28 cellular contexts compared by ENCODE assay signal in genomic region chr7:120274482-120274881, GRCh38. TPM values are rescaled to one million over a fixed set of nuclear protein-coding genes. Genes with fewer than 3 reads are reported as not detected.
DNase-seq lines count a peak whose midpoint lies in the region; ATAC-seq, FAIRE-seq and TF ChIP-seq lines count a peak whose summit lies in the region.
"Had no signal": no experiment of that assay in that cellular context is flagged by ENCODE, and none has a peak within 500 bp of the region (broad histone marks: within the 10 kb centered on the region; RNA-seq: fewer than 3 reads in every experiment).

No MANE protein-coding gene starts in this region.

- no peak overlapping the region for H2BK15ac ChIP-seq in H1 (ENCODE audit: low read length)

- H2BK5ac ChIP-seq in H1 (ENCODE audit: low read depth, low read length): no peak overlapping the region

- no peak for TF ChIP-seq CTCF in H1 (IDR thresholded peaks at IDR 0.05; ENCODE audit: control extremely low read depth in 1 of 3, insufficient read depth in 1 of 3, low read depth in 1 of 3, low read length in 3 of 3)
- no peak for TF ChIP-seq CTCF in neural cell (IDR thresholded peaks at IDR 0.05; ENCODE audit: poor library complexity, severe bottlenecking)
- TF ChIP-seq CTCF in GM13977 (IDR thresholded peaks at IDR 0.05; ENCODE audit: extremely low read depth, insufficient read depth, missing control alignments): no peak
- no peak for TF ChIP-seq CTCF in vagina (IDR thresholded peaks at IDR 0.05)

- H3K4me2 ChIP-seq in H1 (ENCODE audit: insufficient read depth in 1 of 2, low read depth in 2 of 2, low read length in 2 of 2): peak overlapping the region; percentile 63 to 78
- H3K4me2 ChIP-seq in neural cell (ENCODE audit: low read length): peak overlapping the region; percentile 52
- H3K4me2 ChIP-seq: BLaER1 treated with 17β-estradiol and CSF1 and Interleukin-3, amounts not matched to agents 10 nM and 100 nM had no signal

- H3K14ac ChIP-seq in H1 (ENCODE audit: insufficient read length): no peak overlapping the region

- H3K27ac ChIP-seq in right cardiac atrium (ENCODE audit: low read length) (no peak overlapping the region), H1 (ENCODE audit: low read depth, low read length) (no peak overlapping the region), neural cell (ENCODE audit: low read length) (no peak overlapping the region), vagina (no peak overlapping the region)
- H3K27ac ChIP-seq: A549; adrenal gland; BLaER1 treated with 17β-estradiol and CSF1 and Interleukin-3, amounts not matched to agents 10 nM and 100 nM; breast epithelium; colonic mucosa; KMS-11; left lung; spleen; thyroid gland had no signal

- no peak overlapping the region for H2BK12ac ChIP-seq in H1 (ENCODE audit: low read depth, low read length)

- H3K23ac ChIP-seq in H1 (ENCODE audit: insufficient read length): no peak overlapping the region

- no peak for TF ChIP-seq EP300 in H1 (IDR thresholded peaks at IDR 0.05; ENCODE audit: borderline replicate concordance in 1 of 2, low read depth in 2 of 2, low read length in 2 of 2)
- no peak for TF ChIP-seq EP300 in neural cell (conservative IDR thresholded peaks at IDR 0.05; ENCODE audit: poor library complexity, severe bottlenecking)

- WGBS in right cardiac atrium: 94% methylated on average over 16 of the region's 16 CpGs
- 89% methylated on average over 16 of the region's 16 CpGs; no CpG with 5 or more reads in 1 of the 2 experiments for WGBS in H1 (ENCODE audit: extremely low coverage in 1 of 2, insufficient coverage in 1 of 2, insufficient read length in 1 of 2, insufficient replicate concordance in 2 of 2, low coverage in 1 of 2, low lambda C conversion rate in 2 of 2, missing lambda C conversion rate in 1 of 2), 2 experiments

- in situ Hi-C loops in GM13977 (cut with MboI; ENCODE audit: low pct_unique_long_range_greater_than_20kb, low sequenced_read_pairs, unreplicated experiment): loop anchor here (25.0 kb wide), 1 partner anchor 337 kb away; no protein-coding TSS in a partner anchor

- H3K27me3 ChIP-seq in right cardiac atrium (ENCODE audit: control insufficient read depth, insufficient read depth) (no peaks in the 10 kb centered on the region), H1 (replicated peaks in 1 of 4; ENCODE audit: control insufficient read depth in 3 of 4, extremely low read depth in 1 of 4, insufficient read depth in 3 of 4, low read length in 3 of 4) (peaks cover 0 to 15% (median 8%) of the 10 kb centered on the region in 4 experiments; a peak in 5 of 7 replicates), neural cell (ENCODE audit: insufficient read depth, low read depth, low read length) (peaks cover 7% of the 10 kb centered on the region), vagina (no peaks in the 10 kb centered on the region)
- H3K27me3 ChIP-seq: breast epithelium, thyroid gland had no signal

- no peak overlapping the region for H3K4me3 ChIP-seq in right cardiac atrium (ENCODE audit: low read length)
- peak overlapping the region in 2 of 4 experiments; percentile 61 to 93; a peak in 6 of 8 replicates for H3K4me3 ChIP-seq in H1 (ENCODE audit: extremely low read depth in 1 of 4, insufficient read depth in 2 of 4, low read depth in 3 of 4, low read length in 4 of 4)
- H3K4me3 ChIP-seq in neural cell (ENCODE audit: low read length): peak overlapping the region; percentile 85
- peak overlapping the region in 1 of 2 donors; percentile 65 for H3K4me3 ChIP-seq in vagina
- H3K4me3 ChIP-seq: A549; BLaER1 treated with 17β-estradiol and CSF1 and Interleukin-3, amounts not matched to agents 10 nM and 100 nM; colonic mucosa; thyroid gland had no signal

- H3K18ac ChIP-seq in H1 (ENCODE audit: extremely low read depth, low read length): no peak overlapping the region

- no peak overlapping the region for H2BK20ac ChIP-seq in H1 (ENCODE audit: low read length)

- no peaks in the 10 kb centered on the region for H3K4me1 ChIP-seq in right cardiac atrium (ENCODE audit: control insufficient read depth, insufficient read depth, low read length)
- peaks cover 3 to 11% (median 8%) of the 10 kb centered on the region in 4 experiments for H3K4me1 ChIP-seq in H1 (replicated peaks in 1 of 4; ENCODE audit: control insufficient read depth in 3 of 4, insufficient read depth in 4 of 4, low read length in 3 of 4)
- no peaks in the 10 kb centered on the region for H3K4me1 ChIP-seq in vagina
- H3K4me1 ChIP-seq: BLaER1 treated with 17β-estradiol and CSF1 and Interleukin-3, amounts not matched to agents 10 nM and 100 nM; breast epithelium; colonic mucosa; thyroid gland had no signal

- H3K79me1 ChIP-seq in H1 (ENCODE audit: low read depth, low read length): peaks cover 4% of the 10 kb centered on the region; the same call in 1 of the 2 replicates

- H4K20me1 ChIP-seq in H1 (replicated peaks in 1 of 2; ENCODE audit: control insufficient read depth in 1 of 2, insufficient read depth in 2 of 2, low read length in 2 of 2): no peaks in the 10 kb centered on the region
- H4K20me1 ChIP-seq in neural cell (ENCODE audit: insufficient read depth): no peaks in the 10 kb centered on the region
- H4K20me1 ChIP-seq: BLaER1 treated with 17β-estradiol and CSF1 and Interleukin-3, amounts not matched to agents 10 nM and 100 nM had no signal

- H3K9me2 ChIP-seq in neural cell (ENCODE audit: insufficient read depth, low read length): no peaks in the 10 kb centered on the region

- no peaks in the 10 kb centered on the region for H3K9me3 ChIP-seq in right cardiac atrium (ENCODE audit: control insufficient read depth, low read length)
- H3K9me3 ChIP-seq in H1 (ENCODE audit: insufficient read depth in 2 of 2, low read depth in 1 of 2, low read length in 1 of 2): no peaks in the 10 kb centered on the region
- no peaks in the 10 kb centered on the region for H3K9me3 ChIP-seq in neural cell (ENCODE audit: low read length)
- no peaks in the 10 kb centered on the region for H3K9me3 ChIP-seq in vagina
- H3K9me3 ChIP-seq: A549, adrenal gland, breast epithelium, colonic mucosa, left lung, thyroid gland had no signal

- CTCF ChIA-PET in H1 (lab: Charles Lee; ENCODE audit: partially characterized antibody): interaction anchor here (1.1 to 2.0 kb wide), 3 partner anchors 14 to 339 kb away, joined by 3 to 11 read pairs (median 7); no protein-coding TSS in a partner anchor

- H2BK120ac ChIP-seq in H1 (replicated peaks; ENCODE audit: low read depth, low read length): no peak overlapping the region

- H3K9ac ChIP-seq in H1 (replicated peaks in 1 of 4; ENCODE audit: extremely low read depth in 1 of 4, low read depth in 3 of 4, low read length in 3 of 4) (no peak overlapping the region), neural cell (ENCODE audit: low read length) (no peak overlapping the region)
- H3K9ac ChIP-seq: BLaER1 treated with 17β-estradiol and CSF1 and Interleukin-3, amounts not matched to agents 10 nM and 100 nM; KMS-11 had no signal

- no peak for ATAC-seq in right cardiac atrium
- no peak for ATAC-seq in left ventricle myocardium superior
- no peak for ATAC-seq in GM18907 (IDR thresholded peaks at IDR 0.05; ENCODE audit: unreplicated experiment)
- ATAC-seq: activated CD4-positive, CD25-positive, alpha-beta regulatory T cell treated with anti-CD3 and anti-CD28 coated beads, Interleukin-2, amount 50 U/mL, for 24 hours had no signal

- H2AFZ ChIP-seq in H1 (ENCODE audit: low read length) (no peak overlapping the region), neural cell (ENCODE audit: low read depth, low read length) (no peak overlapping the region)

- POLR2A ChIA-PET in H1 (lab: Charles Lee; ENCODE audit: partially characterized antibody): interaction anchor here (1.3 kb wide), 1 partner anchor 10 kb away, joined by 3 read pairs; no protein-coding TSS in a partner anchor

- peaks cover 0 to 3% (median 0%) of the 10 kb centered on the region in 4 experiments; a peak in 2 of 8 replicates for H3K36me3 ChIP-seq in H1 (ENCODE audit: control insufficient read depth in 2 of 4, insufficient read depth in 4 of 4, low read length in 3 of 4)
- H3K36me3 ChIP-seq in neural cell (ENCODE audit: insufficient read depth, low read length): no peaks in the 10 kb centered on the region
- no peaks in the 10 kb centered on the region for H3K36me3 ChIP-seq in vagina
- H3K36me3 ChIP-seq: adrenal gland; BLaER1 treated with 17β-estradiol and CSF1 and Interleukin-3, amounts not matched to agents 10 nM and 100 nM; breast epithelium; colonic mucosa; left lung; spleen; thyroid gland had no signal

- no peak for TF ChIP-seq POLR2A in H1 (IDR thresholded peaks at IDR 0.05; ENCODE audit: control extremely low read depth in 1 of 2, low read depth in 2 of 2, low read length in 2 of 2)
- no peak for TF ChIP-seq POLR2A in vagina (IDR thresholded peaks at IDR 0.05)

- no peak overlapping the region for H4K5ac ChIP-seq in H1 (ENCODE audit: insufficient read length, low read depth, low read length)

- FAIRE-seq in H1 (lab: Jason Lieb, UNC): no peak
- FAIRE-seq: A549, endometrium had no signal

- no peak overlapping the region for H3K4ac ChIP-seq in H1 (replicated peaks; ENCODE audit: insufficient read length, low read depth, low read length)

- H3K79me2 ChIP-seq in H1 (ENCODE audit: control insufficient read depth in 1 of 2, insufficient read depth in 2 of 2, low read length in 2 of 2): peaks cover 0 to 44% of the 10 kb centered on the region in 2 experiments; a peak in 2 of 4 replicates
- H3K79me2 ChIP-seq in neural cell (replicated peaks; ENCODE audit: insufficient read depth, low read length): no peaks in the 10 kb centered on the region

- DNase-seq in right cardiac atrium: peak in 2 of 3 donors; percentile 20 to 25
- DNase-seq in left ventricle myocardium superior: no peak
- no peak for DNase-seq in H1 (ENCODE audit: low read depth in 1 of 2, low spot score in 2 of 2)
- DNase-seq in GM13977 (ENCODE audit: low spot score): no peak
- no peak for DNase-seq in activated naive CD4-positive, alpha-beta T cell treated with Interleukin-2 at 50 U/mL for 16 hours
- DNase-seq in vagina (ENCODE audit: extremely low spot score in 2 of 2): no peak
- DNase-seq: activated CD4-positive, alpha-beta memory T cell treated with anti-CD3 and anti-CD28 coated beads, Interleukin-2, amount 10 ng/mL, durations not matched to agents 7 days and 5 days; activated gamma-delta T cell; activated T-cell treated with anti-CD3 and anti-CD28 coated beads for 4 hours; adrenal gland; Calu3; colonic mucosa; NCI-H1694 treated with DMSO at 0.1 percent for 48 hours; spleen; stimulated activated CD4-positive, alpha-beta T cell treated with anti-CD3 and anti-CD28 coated beads, Interleukin-4, amount 100 ng/mL, for 1 hour; stimulated activated naive CD4-positive, alpha-beta T cell; T1000; thyroid gland had no signal

- TF ChIP-seq RAD21 in H1 (IDR thresholded peaks at IDR 0.05 in 1 of 2, conservative IDR thresholded peaks at IDR 0.05 in 1 of 2; ENCODE audit: low read depth in 2 of 2, low read length in 2 of 2): no peak
- no peak for TF ChIP-seq RAD21 in neural cell (conservative IDR thresholded peaks at IDR 0.05)

- intact Hi-C loops in right cardiac atrium (cut with DNase I) (no loop called here), left ventricle myocardium superior (cut with micrococcal nuclease) (no loop called here), vagina (cut with DNase I) (loop anchor here (10.0 kb wide), 1 partner anchor 350 kb away; no protein-coding TSS in a partner anchor)

- H3K23me2 ChIP-seq in H1 (ENCODE audit: low read depth, low read length): peaks cover 12% of the 10 kb centered on the region

- H2AK5ac ChIP-seq in H1 (ENCODE audit: low read depth, low read length): no peak overlapping the region

- no peaks in the 10 kb centered on the region for H3F3A ChIP-seq in neural cell (ENCODE audit: insufficient read depth, low read length, poor library complexity, severe bottlenecking)

- H4K8ac ChIP-seq in H1 (ENCODE audit: extremely low read depth, insufficient read depth, low read length): no peak overlapping the region

- no peak overlapping the region for H3K56ac ChIP-seq in H1 (replicated peaks; ENCODE audit: insufficient read length, low read depth, low read length)

- H4K91ac ChIP-seq in H1 (replicated peaks; ENCODE audit: insufficient read length, low read length): no peak overlapping the region

RNA-seq across cellular contexts. Expression of gene KCND2, which starts 1.5 kb away (rescaled TPM):
- under 1 TPM in 2 of 4 donors, not detected in 2; 0.11 to 0.18 TPM for total RNA-seq in right cardiac atrium
- polyA plus RNA-seq in right cardiac atrium: 0.02 TPM
- total RNA-seq in left ventricle myocardium superior: 0.07 TPM
- 7.3 and 7.7 TPM in 2 replicates for total RNA-seq in H1 (2021; fragmentation: NEBNext Ultra II Directional; extraction: Animal tissue kit (Norgen Biotek cat#: 25700))
- polyA plus RNA-seq in H1 (2011; rRNA removed): 3.0 and 4.6 TPM in 2 replicates
- 3.0 TPM for polyA plus RNA-seq in H1 (2011; cell fraction: cytosol; rRNA removed)
- 6.1 TPM for polyA plus RNA-seq in H1 (2011; cell fraction: nucleus; rRNA removed)
- polyA plus RNA-seq in H1 (2012, experiment 1 of 2): 4.0 to 8.7 TPM (median 6.5 TPM) in 4 replicates
- polyA plus RNA-seq in H1 (2012, experiment 2 of 2): 0.46 TPM
- 8.2 TPM for polyA plus RNA-seq in H1 (2013, experiment 1 of 2)
- polyA plus RNA-seq in H1 (2013, experiment 2 of 2): 8.8 TPM
- 26.4 and 35.4 TPM in 2 replicates for polyA minus RNA-seq in H1 (2011; rRNA and poly(A)+ RNA removed)
- polyA minus RNA-seq in H1 (2011; cell fraction: cytosol; rRNA and poly(A)+ RNA removed): 4.1 TPM
- 70.9 TPM for polyA minus RNA-seq in H1 (2011; cell fraction: nucleus; rRNA and poly(A)+ RNA removed)
- polyA plus RNA-seq in neural cell: 10.4 and 11.0 TPM in 2 replicates
- polyA minus RNA-seq in neural cell: 29.2 and 29.9 TPM in 2 replicates
- 3.7 TPM for total RNA-seq in vagina
- total RNA-seq: activated CD4-positive, alpha-beta memory T cell treated with anti-CD3 and anti-CD28 coated beads, Interleukin-2, amount 10 ng/mL, durations not matched to agents 7 days and 5 days; Daoy had no signal

Comparison
In these comparisons a context has a peak if more than half of its experiments do, and no peak if none do; other contexts are left out.
1. DNase-seq: peak in right cardiac atrium (2 of 3); none in left ventricle myocardium superior (single experiment), H1 (0 of 2), GM13977 (single experiment), activated naive CD4-positive, alpha-beta T cell treated with Interleukin-2 at 50 U/mL for 16 hours (single experiment) and vagina (0 of 2).